9 cellular contexts compared by ENCODE assay signal in genomic region chr21:38807481-38807880, GRCh38. TPM values are rescaled to one million over a fixed set of nuclear protein-coding genes. Genes with fewer than 3 reads are reported as not detected.
DNase-seq lines count a peak whose midpoint lies in the region; ATAC-seq and TF ChIP-seq lines count a peak whose summit lies in the region.
"Had no signal": no experiment of that assay in that cellular context is flagged by ENCODE, and none has a peak within 500 bp of the region (broad histone marks: within the 10 kb centered on the region; RNA-seq: fewer than 3 reads in every experiment).

No MANE protein-coding gene starts in this region.

- POLR2A ChIA-PET in activated CD4-positive, alpha-beta memory T cell treated with anti-CD3 and anti-CD28 coated beads for 36 hours (lab: Charles Lee): interaction anchor here (4.6 kb wide), 1 partner anchor 38 kb away, joined by 31 read pairs; no protein-coding TSS in a partner anchor

- H3K4me2 ChIP-seq in hepatocyte: peak overlapping the region; percentile 72

- H3K4me1 Mint-ChIP-seq in activated CD4-positive, alpha-beta memory T cell treated with anti-CD3 and anti-CD28 coated beads for 36 hours (ENCODE audit: low read depth): peaks cover 50% of the 10 kb centered on the region

- peaks cover 47% of the 10 kb centered on the region for H4K20me1 ChIP-seq in hepatocyte (ENCODE audit: insufficient read depth, poor library complexity, severe bottlenecking)

- no peak overlapping the region for H2AFZ ChIP-seq in hepatocyte

- no peaks in the 10 kb centered on the region for H3K9me3 Mint-ChIP-seq in activated CD4-positive, alpha-beta memory T cell treated with anti-CD3 and anti-CD28 coated beads for 36 hours

- no peaks in the 10 kb centered on the region for H3K27me3 Mint-ChIP-seq in activated CD4-positive, alpha-beta memory T cell treated with anti-CD3 and anti-CD28 coated beads for 36 hours

- H3K36me3 Mint-ChIP-seq in activated CD4-positive, alpha-beta memory T cell treated with anti-CD3 and anti-CD28 coated beads for 36 hours: peaks cover 39% of the 10 kb centered on the region

- no peak for ATAC-seq in HG02870 (IDR thresholded peaks at IDR 0.05; ENCODE audit: unreplicated experiment)

- no peak for TF ChIP-seq CTCF in hepatocyte (IDR thresholded peaks at IDR 0.05; ENCODE audit: poor library complexity)

- H3K9me3 ChIP-seq in hepatocyte (ENCODE audit: low read depth): no peaks in the 10 kb centered on the region
- no peaks in the 10 kb centered on the region for H3K9me3 ChIP-seq in stomach smooth muscle (ENCODE audit: control insufficient read depth in 2 of 2, low read length in 2 of 2)

- 19% methylated on average over 1 of the region's 1 CpG for WGBS in hepatocyte (ENCODE audit: low lambda C conversion rate, missing lambda C conversion rate)

- peak overlapping the region; percentile 87 for H3K4me3 Mint-ChIP-seq in activated CD4-positive, alpha-beta memory T cell treated with anti-CD3 and anti-CD28 coated beads for 36 hours

- H3K4me1 ChIP-seq in hepatocyte (ENCODE audit: insufficient read depth) (peaks cover 40% of the 10 kb centered on the region), stomach smooth muscle (ENCODE audit: control insufficient read depth, insufficient read depth, low read length) (peaks cover 28% of the 10 kb centered on the region)

- CTCF ChIA-PET in activated CD4-positive, alpha-beta memory T cell treated with anti-CD3 and anti-CD28 coated beads for 36 hours (lab: Charles Lee): interaction anchor here (0.8 to 1.6 kb wide), 6 partner anchors 24 to 73 kb away, joined by 3 to 7 read pairs (median 4); no protein-coding TSS in a partner anchor

- H3K27ac Mint-ChIP-seq in activated CD4-positive, alpha-beta memory T cell treated with anti-CD3 and anti-CD28 coated beads for 36 hours: peak overlapping the region; percentile 23

- peak overlapping the region; percentile 97 for H3K27ac ChIP-seq in hepatocyte
- H3K27ac ChIP-seq in stomach smooth muscle (ENCODE audit: low read length): peak overlapping the region; percentile 94
- H3K27ac ChIP-seq: 22Rv1 had no signal

- H3K4me3 ChIP-seq in hepatocyte (peak overlapping the region; percentile 86), stomach smooth muscle (ENCODE audit: low read length in 2 of 2) (peak overlapping the region; percentile 74 to 91)

- intact Hi-C loops in activated CD4-positive, alpha-beta memory T cell treated with anti-CD3 and anti-CD28 coated beads for 36 hours (cut with micrococcal nuclease): loop anchor here (1.0 to 10.0 kb wide), 5 partner anchors 24 to 577 kb away; partner anchors contain the start of gene BRWD1

- H3K36me3 ChIP-seq in hepatocyte (replicated peaks; ENCODE audit: insufficient read depth, low read depth) (peaks cover 11% of the 10 kb centered on the region), stomach smooth muscle (ENCODE audit: control insufficient read depth in 2 of 2, insufficient read depth in 2 of 2, low read length in 2 of 2) (peaks cover 4 to 18% of the 10 kb centered on the region in 2 donors)

- H3K9me2 ChIP-seq in hepatocyte (replicated peaks; ENCODE audit: insufficient read depth): no peaks in the 10 kb centered on the region

- H3K79me2 ChIP-seq in hepatocyte: peaks cover 66% of the 10 kb centered on the region

- no peaks in the 10 kb centered on the region for H3K27me3 ChIP-seq in hepatocyte
- no peaks in the 10 kb centered on the region for H3K27me3 ChIP-seq in stomach smooth muscle (ENCODE audit: control insufficient read depth in 1 of 2, insufficient read depth in 2 of 2, low read length in 2 of 2)

- DNase-seq in DMS153 treated with DMSO at 0.1 percent for 48 hours (lab: John Stamatoyannopoulos, UW; ENCODE audit: unreplicated experiment) (peak; percentile 18), DMS153 (lab: John Stamatoyannopoulos, UW) (no peak), hepatocyte (ENCODE audit: low spot score) (no peak), NCI-H128 (lab: John Stamatoyannopoulos, UW; ENCODE audit: unreplicated experiment) (no peak), HuH-7 (ENCODE audit: low spot score) (no peak)
- DNase-seq in activated CD4-positive, alpha-beta memory T cell treated with anti-CD3 and anti-CD28 coated beads for 36 hours: no peak

- peak overlapping the region; percentile 93 to 95 for H3K9ac ChIP-seq in stomach smooth muscle (ENCODE audit: low read length in 2 of 2)

RNA-seq across cellular contexts. Expression of gene ETS2, which starts 1.8 kb away (rescaled TPM):
- total RNA-seq in activated CD4-positive, alpha-beta memory T cell treated with anti-CD3 and anti-CD28 coated beads for 36 hours: 10 to 100 TPM; 22.1 to 25.0 TPM
- 91.9 and 95.1 TPM in 2 replicates for total RNA-seq in hepatocyte
- 104 and 106 TPM in 2 replicates for polyA plus RNA-seq in hepatocyte
